17 cellular contexts compared by ENCODE assay signal in genomic region chr13:89930861-89931260, GRCh38.
"Had no signal": no experiment of that assay in that cellular context is flagged by ENCODE, and none has a peak within 500 bp of the region (broad histone marks: within the 10 kb centered on the region; RNA-seq: fewer than 3 reads in every experiment).

No MANE protein-coding gene starts in this region.

- H3K27ac Mint-ChIP-seq: activated T-helper 17 cell treated with anti-CD3 and anti-CD28 coated beads, Interleukin-2, amount 50 U/mL, for 72 hours; naive thymus-derived CD8-positive, alpha-beta T cell; progenitor cell of endocrine pancreas had no signal

- H3K36me3 Mint-ChIP-seq: naive thymus-derived CD8-positive, alpha-beta T cell had no signal

- H3K4me3 Mint-ChIP-seq: activated T-helper 17 cell treated with anti-CD3 and anti-CD28 coated beads, Interleukin-2, amount 50 U/mL, for 72 hours; naive thymus-derived CD8-positive, alpha-beta T cell had no signal

- H3K9me3 ChIP-seq: sigmoid colon, stomach, thoracic aorta, uterus had no signal

- H3K4me3 ChIP-seq: sigmoid colon, stomach, thoracic aorta, uterus had no signal

- ATAC-seq: activated T-helper 17 cell treated with anti-CD3 and anti-CD28 coated beads, Interleukin-2, amount 50 U/mL, for 72 hours; left lobe of liver; naive thymus-derived CD8-positive, alpha-beta T cell had no signal

- H3K4me1 ChIP-seq: sigmoid colon, stomach, uterus had no signal

- H3K27ac ChIP-seq: sigmoid colon, stomach, thoracic aorta, uterus had no signal

- H3K27me3 Mint-ChIP-seq: activated T-helper 17 cell treated with anti-CD3 and anti-CD28 coated beads, Interleukin-2, amount 50 U/mL, for 72 hours; naive thymus-derived CD8-positive, alpha-beta T cell; progenitor cell of endocrine pancreas had no signal

- H3K4me1 Mint-ChIP-seq: activated T-helper 17 cell treated with anti-CD3 and anti-CD28 coated beads, Interleukin-2, amount 50 U/mL, for 72 hours; naive thymus-derived CD8-positive, alpha-beta T cell had no signal

- H3K27me3 ChIP-seq: sigmoid colon, stomach, uterus had no signal

- DNase-seq: activated CD4-positive, alpha-beta T cell treated with anti-CD3 and anti-CD28 coated beads, Interleukin-2, amount 50 U/mL, for 1 hour; activated naive CD4-positive, alpha-beta T cell treated with Interleukin-2 at 50 U/mL for 16 hours; aorta; cortex of kidney; effector CD8-positive, alpha-beta T cell; foreskin fibroblast; head of caudate nucleus; naive thymus-derived CD8-positive, alpha-beta T cell; sigmoid colon; stimulated activated CD4-positive, alpha-beta T cell treated with anti-CD3 and anti-CD28 coated beads, Interleukin-12 subunit alpha, Interleukin-12 subunit beta, amount 100 ng/mL, for 4 hours; stimulated activated CD4-positive, alpha-beta T cell treated with anti-CD3 and anti-CD28 coated beads, Interleukin-2, amount 100 ng/mL, for 24 hours; stomach; uterus had no signal

- H3K36me3 ChIP-seq: sigmoid colon, stomach, thoracic aorta, uterus had no signal
